19 cellular contexts compared by ENCODE assay signal in the genomic region with DNA sequence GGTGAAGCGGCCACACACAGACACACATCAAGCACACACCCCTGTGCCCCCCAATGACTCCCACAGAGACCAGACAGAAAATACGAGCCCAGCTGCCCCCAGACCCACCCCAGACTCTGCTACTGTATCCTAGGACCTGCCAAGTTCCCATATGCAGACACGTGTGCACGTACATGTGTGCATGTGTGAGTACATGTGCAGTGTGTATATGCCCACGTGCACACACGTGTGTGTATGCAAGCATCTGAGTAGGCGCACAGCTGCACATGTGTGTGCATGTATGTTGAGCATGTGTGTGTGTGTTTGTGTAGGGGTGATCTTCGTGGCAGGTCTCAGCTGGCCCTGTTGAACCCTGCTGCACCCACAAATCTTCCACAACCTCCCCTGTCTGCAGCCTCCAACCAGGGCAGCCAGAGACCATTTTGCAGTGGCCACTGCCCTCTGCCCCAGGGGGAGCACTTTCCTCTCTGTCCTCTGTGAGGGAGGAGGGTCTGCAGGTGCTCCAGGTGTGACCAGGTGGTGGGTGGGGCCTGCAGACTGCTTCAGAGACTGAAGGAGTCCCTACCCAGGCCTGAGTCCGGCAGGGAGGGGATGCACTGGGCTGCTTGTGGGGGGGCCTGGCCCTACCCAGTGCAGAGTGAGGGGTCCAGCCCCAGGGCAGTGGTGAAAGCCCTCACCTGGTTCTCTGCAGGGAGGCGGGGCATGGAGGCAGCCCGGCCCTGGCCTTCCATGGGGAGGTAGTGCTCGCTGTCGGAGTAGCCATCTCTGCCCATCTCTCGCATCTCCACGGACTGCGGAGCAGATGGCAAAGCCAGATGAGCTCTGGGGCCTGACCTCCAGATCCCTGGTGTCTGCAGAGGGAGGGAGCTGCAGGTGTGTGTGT.
"Had no signal": no experiment of that assay in that cellular context is flagged by ENCODE, and none has a peak within 500 bp of the region (broad histone marks: within the 10 kb centered on the region; RNA-seq: fewer than 3 reads in every experiment).

No MANE protein-coding gene starts in this region.

- ATAC-seq: effector memory CD8-positive, alpha-beta T cell; gastrocnemius medialis; stimulated activated naive CD8-positive, alpha-beta T cell treated with anti-CD3 and anti-CD28 coated beads, Interleukin-15, Interleukin-2, amounts not matched to agents 100 U/mL and 50 U/mL, for 24 hours had no signal

- H3K27ac ChIP-seq: breast epithelium, gastrocnemius medialis, prostate gland, transverse colon had no signal

- H3K4me3 ChIP-seq: breast epithelium, gastrocnemius medialis, prostate gland, transverse colon had no signal

- H3K9me3 Mint-ChIP-seq: activated T-cell treated with anti-CD3 and anti-CD28 coated beads, Interleukin-2, amount 50 U/mL, for 72 hours; effector memory CD8-positive, alpha-beta T cell; natural killer cell treated with Interleukin-12 subunit alpha and Interleukin-12 subunit beta and Interleukin-15 and Interleukin-18, amount 100 ng/mL, for 72 hours had no signal

- H3K36me3 Mint-ChIP-seq: natural killer cell treated with Interleukin-12 subunit alpha and Interleukin-12 subunit beta and Interleukin-15 and Interleukin-18, amount 100 ng/mL, for 72 hours had no signal

- H3K27ac Mint-ChIP-seq: activated T-cell treated with anti-CD3 and anti-CD28 coated beads, Interleukin-2, amount 50 U/mL, for 72 hours had no signal

- H3K4me3 Mint-ChIP-seq: activated CD8-positive, alpha-beta T cell treated with anti-CD3 and anti-CD28 coated beads, Interleukin-2, amount 10 ng/mL, durations not matched to agents 7 days and 5 days; activated T-cell treated with anti-CD3 and anti-CD28 coated beads, Interleukin-2, amount 50 U/mL, for 72 hours; natural killer cell treated with Interleukin-12 subunit alpha and Interleukin-12 subunit beta and Interleukin-15 and Interleukin-18, amount 100 ng/mL, for 72 hours had no signal

- H3K27me3 ChIP-seq: breast epithelium, transverse colon had no signal

- H3K27me3 Mint-ChIP-seq: effector memory CD8-positive, alpha-beta T cell; natural killer cell treated with Interleukin-12 subunit alpha and Interleukin-12 subunit beta and Interleukin-15 and Interleukin-18, amount 100 ng/mL, for 72 hours had no signal

- H3K4me1 ChIP-seq: breast epithelium, gastrocnemius medialis, prostate gland had no signal

- DNase-seq: activated CD4-positive, CD25-positive, alpha-beta regulatory T cell treated with anti-CD3 and anti-CD28 coated beads, Interleukin-2, amount 50 U/mL, for 72 hours; activated CD8-positive, alpha-beta memory T cell treated with anti-CD3 and anti-CD28 coated beads, Interleukin-2, amount 50 U/mL, for 4 hours; activated CD8-positive, alpha-beta T cell treated with anti-CD3 and anti-CD28 coated beads, Interleukin-2, amount 10 ng/mL, durations not matched to agents 7 days and 5 days; activated gamma-delta T cell treated with Interleukin-2 at 50 U/mL for 16 hours; activated T-cell treated with anti-CD3 and anti-CD28 coated beads, Interleukin-2, amount 50 U/mL, for 72 hours; aorta; dermis blood vessel endothelial cell; effector memory CD8-positive, alpha-beta T cell; gastrocnemius medialis; islet precursor cell; mammary epithelial cell; right cardiac atrium; small intestine; stimulated activated CD4-positive, alpha-beta T cell treated with anti-CD3 and anti-CD28 coated beads, Interleukin-4, amount 100 ng/mL, for 24 hours; stimulated activated naive CD8-positive, alpha-beta T cell treated with anti-CD3 and anti-CD28 coated beads, Interleukin-15, Interleukin-2, amounts not matched to agents 100 U/mL and 50 U/mL, for 24 hours; transverse colon had no signal

- H3K9me3 ChIP-seq: breast epithelium, gastrocnemius medialis, prostate gland, transverse colon had no signal

- H3K36me3 ChIP-seq: breast epithelium, gastrocnemius medialis, prostate gland, transverse colon had no signal
